Comparison of ENCODE assay signal across 19 cellular contexts in the genomic region with DNA sequence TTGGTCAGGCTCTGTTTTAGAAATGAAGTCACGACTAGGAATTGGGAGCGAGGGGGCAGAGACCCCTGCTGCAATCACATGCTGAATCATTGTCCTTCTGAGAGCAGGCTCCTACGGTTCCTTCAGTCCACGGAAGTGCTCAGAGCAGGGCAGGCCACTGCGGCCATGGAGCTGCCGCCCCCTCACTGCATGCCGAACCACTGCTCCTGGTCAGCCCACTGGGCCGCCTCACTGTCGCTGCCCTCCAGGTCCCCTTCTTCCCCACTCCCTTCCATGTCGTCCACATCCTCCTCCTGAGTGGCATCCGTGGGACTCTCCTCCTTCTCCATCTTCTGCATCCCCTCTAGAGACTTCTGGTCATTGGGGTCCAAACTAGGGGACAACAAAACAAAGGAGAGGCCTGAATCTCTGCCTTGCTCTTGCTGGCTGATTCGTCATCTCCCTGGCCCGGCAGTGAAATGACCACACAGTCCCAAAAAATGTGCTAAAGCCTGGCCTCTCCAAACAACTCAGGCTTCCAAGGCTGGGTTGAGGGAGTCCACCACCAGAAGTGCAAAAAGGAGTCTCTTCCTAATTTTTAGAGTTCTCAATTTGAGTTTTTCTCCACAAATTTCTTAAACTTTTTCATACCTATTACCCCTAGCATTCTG. TPM values are rescaled to one million over a fixed set of nuclear protein-coding genes. Genes with fewer than 3 reads are reported as not detected.
DNase-seq lines count a peak whose midpoint lies in the region; ATAC-seq and TF ChIP-seq lines count a peak whose summit lies in the region.
"Had no signal": no experiment of that assay in that cellular context is flagged by ENCODE, and none has a peak within 500 bp of the region (broad histone marks: within the 10 kb centered on the region; RNA-seq: fewer than 3 reads in every experiment).

No MANE protein-coding gene starts in this region.

- ATAC-seq in T-helper 17 cell (no peak), GM21447 (IDR thresholded peaks at IDR 0.05; ENCODE audit: unreplicated experiment) (no peak), GM18498 (IDR thresholded peaks at IDR 0.05; ENCODE audit: unreplicated experiment) (no peak)
- ATAC-seq: activated CD4-positive, alpha-beta T cell treated with anti-CD3 and anti-CD28 coated beads for 36 hours; activated CD8-positive, alpha-beta memory T cell treated with anti-CD3 and anti-CD28 coated beads, Interleukin-2, amount 10 ng/mL, durations not matched to agents 7 days and 5 days; PC-3; right lobe of liver had no signal

- H3K36me3 ChIP-seq in endodermal cell (ENCODE audit: control insufficient read depth, insufficient read depth, low read length) (peaks cover 84% of the 10 kb centered on the region), thyroid gland (peaks cover 19 to 34% of the 10 kb centered on the region in 2 donors)

- WGBS in endodermal cell (ENCODE audit: insufficient coverage in 1 of 2, insufficient read length in 1 of 2), 2 experiments: 92 to 93% methylated on average over 8 to 13 of the region's 13 CpGs
- 94 to 96% methylated on average over 13 of the region's 13 CpGs for WGBS in thyroid gland, 2 donors

- no peaks in the 10 kb centered on the region for H3K4me1 ChIP-seq in endodermal cell (ENCODE audit: control insufficient read depth, insufficient read depth, low read length)
- peaks cover 25 to 38% of the 10 kb centered on the region in 2 donors for H3K4me1 ChIP-seq in thyroid gland
- H3K4me1 ChIP-seq: right lobe of liver had no signal

- no peak overlapping the region for H3K4me3 Mint-ChIP-seq in T-helper 17 cell
- H3K4me3 Mint-ChIP-seq in endodermal cell: no peak overlapping the region
- H3K4me3 Mint-ChIP-seq in nephron progenitor cell: no peak overlapping the region
- H3K4me3 Mint-ChIP-seq: activated CD4-positive, alpha-beta T cell treated with anti-CD3 and anti-CD28 coated beads for 36 hours; activated CD8-positive, alpha-beta memory T cell treated with anti-CD3 and anti-CD28 coated beads, Interleukin-2, amount 10 ng/mL, durations not matched to agents 7 days and 5 days; neural crest cell had no signal

- no peak for TF ChIP-seq POLR2A in thyroid gland (IDR thresholded peaks at IDR 0.05)

- H3K27me3 Mint-ChIP-seq in T-helper 17 cell (no peaks in the 10 kb centered on the region), endodermal cell (ENCODE audit: insufficient read depth) (no peaks in the 10 kb centered on the region), nephron progenitor cell (ENCODE audit: low read depth, poor library complexity) (no peaks in the 10 kb centered on the region)
- H3K27me3 Mint-ChIP-seq: activated CD4-positive, alpha-beta T cell treated with anti-CD3 and anti-CD28 coated beads for 36 hours; activated CD8-positive, alpha-beta memory T cell treated with anti-CD3 and anti-CD28 coated beads, Interleukin-2, amount 10 ng/mL, durations not matched to agents 7 days and 5 days had no signal

- no peaks in the 10 kb centered on the region for H3K9me3 ChIP-seq in T-helper 17 cell (ENCODE audit: control insufficient read depth, low read length, poor library complexity, severe bottlenecking)
- no peaks in the 10 kb centered on the region for H3K9me3 ChIP-seq in endodermal cell (ENCODE audit: control insufficient read depth, low read length)
- H3K9me3 ChIP-seq in thyroid gland: no peaks in the 10 kb centered on the region
- H3K9me3 ChIP-seq: right lobe of liver had no signal

- TF ChIP-seq CTCF in endodermal cell (conservative IDR thresholded peaks at IDR 0.05) (no peak), nephron progenitor cell (IDR thresholded peaks at IDR 0.05) (no peak), thyroid gland (IDR thresholded peaks at IDR 0.05) (no peak)

- H3K27me3 ChIP-seq in endodermal cell (ENCODE audit: control insufficient read depth, insufficient read depth, low read length, poor library complexity, severe bottlenecking) (no peaks in the 10 kb centered on the region), thyroid gland (no peaks in the 10 kb centered on the region)
- H3K27me3 ChIP-seq: right lobe of liver had no signal

- DNase-seq in T-helper 17 cell (no peak), endodermal cell (no peak), nephron progenitor cell (no peak), thyroid gland (no peak), NCI-H1417 treated with DMSO at 0.1 percent for 48 hours (lab: John Stamatoyannopoulos, UW) (no peak)
- DNase-seq: activated CD4-positive, alpha-beta T cell treated with anti-CD3 and anti-CD28 coated beads for 36 hours; activated CD8-positive, alpha-beta memory T cell treated with anti-CD3 and anti-CD28 coated beads, Interleukin-2, amount 10 ng/mL, durations not matched to agents 7 days and 5 days; aorta; DMS153; GM23248; NCI-H69; PC-3; right lobe of liver; T1000 had no signal

- intact Hi-C loops in thyroid gland (cut with DNase I): no loop called here

- H3K27ac ChIP-seq in endodermal cell (ENCODE audit: low read depth, low read length) (no peak overlapping the region), thyroid gland (peak overlapping the region in 2 of 3 donors; percentile 95 to 99)
- H3K27ac ChIP-seq: GM23248, HL-60, right lobe of liver had no signal

- H3K9me3 Mint-ChIP-seq in endodermal cell: no peaks in the 10 kb centered on the region
- no peaks in the 10 kb centered on the region for H3K9me3 Mint-ChIP-seq in nephron progenitor cell
- H3K9me3 Mint-ChIP-seq: neural crest cell had no signal

- H3K4me3 ChIP-seq in endodermal cell (ENCODE audit: low read length) (no peak overlapping the region), thyroid gland (replicated peaks in 1 of 3) (no peak overlapping the region)
- H3K4me3 ChIP-seq: GM23248, right lobe of liver, SK-N-MC had no signal

- peak overlapping the region; percentile 3 for H3K9ac ChIP-seq in endodermal cell (ENCODE audit: extremely low read depth, low read length, poor library complexity, severe bottlenecking)
- H3K9ac ChIP-seq: GM23248 had no signal

- H3K36me3 Mint-ChIP-seq in T-helper 17 cell (ENCODE audit: low read depth) (peaks cover 6% of the 10 kb centered on the region), endodermal cell (ENCODE audit: low read depth) (peaks cover 68% of the 10 kb centered on the region), nephron progenitor cell (ENCODE audit: low read depth) (peaks cover 61% of the 10 kb centered on the region)

- H3K4me1 Mint-ChIP-seq in T-helper 17 cell (peaks cover 7% of the 10 kb centered on the region), endodermal cell (no peaks in the 10 kb centered on the region), nephron progenitor cell (no peaks in the 10 kb centered on the region)
- H3K4me1 Mint-ChIP-seq: activated CD4-positive, alpha-beta T cell treated with anti-CD3 and anti-CD28 coated beads for 36 hours; activated CD8-positive, alpha-beta memory T cell treated with anti-CD3 and anti-CD28 coated beads, Interleukin-2, amount 10 ng/mL, durations not matched to agents 7 days and 5 days; neural crest cell had no signal

- peak overlapping the region; percentile 41 for H3K27ac Mint-ChIP-seq in T-helper 17 cell
- H3K27ac Mint-ChIP-seq in endodermal cell: no peak overlapping the region
- H3K27ac Mint-ChIP-seq in nephron progenitor cell: peak overlapping the region; percentile 45
- H3K27ac Mint-ChIP-seq: activated CD4-positive, alpha-beta T cell treated with anti-CD3 and anti-CD28 coated beads for 36 hours; activated CD8-positive, alpha-beta memory T cell treated with anti-CD3 and anti-CD28 coated beads, Interleukin-2, amount 10 ng/mL, durations not matched to agents 7 days and 5 days had no signal

RNA-seq across cellular contexts. Expression of a gene that starts 29.4 kb away (rescaled TPM):
- total RNA-seq in T-helper 17 cell: 10 to 100 TPM; 40.1 to 42.6 TPM
- total RNA-seq in endodermal cell: 100 to 1,000 TPM in 1 of 2 donors, 10 to 100 TPM in 1; 86.0 to 100 TPM
- polyA plus RNA-seq in endodermal cell (2013, experiment 1 of 2): 60.2 TPM
- 66.0 TPM for polyA plus RNA-seq in endodermal cell (2013, experiment 2 of 2)
- total RNA-seq in thyroid gland: 10 to 100 TPM; 49.4 to 61.9 (median 50.9) TPM
